In genomic region chr9:33721674-33722358, GRCh38 we compare ENCODE assay signal across 1 cellular context.
TF ChIP-seq lines count a peak whose summit lies in the region.

No MANE protein-coding gene starts in this region.

TF ChIP-seq in HepG2, 621 proteins besides CTCF, POLR2A, EP300 and RAD21 (continued from another document and continues in another):
- TF ChIP-seq KDM3A (CRISPR knock-in tag; IDR thresholded peaks at IDR 0.05; ENCODE audit: low read depth) (peak; percentile 92), GFI1 (CRISPR knock-in tag; IDR thresholded peaks at IDR 0.05; ENCODE audit: borderline replicate concordance) (no peak), TEF (CRISPR knock-in tag; IDR thresholded peaks at IDR 0.05) (no peak), ZNF687 (CRISPR knock-in tag; IDR thresholded peaks at IDR 0.05) (peak; percentile 81), CCDC6 (CRISPR knock-in tag; IDR thresholded peaks at IDR 0.05) (peak; percentile 30; the same call in 1 of the 2 replicates), ZHX2 (IDR thresholded peaks at IDR 0.05; ENCODE audit: low read depth) (no peak; the same call in 1 of the 2 replicates), ZHX2 (CRISPR knock-in tag; IDR thresholded peaks at IDR 0.05; ENCODE audit: borderline replicate concordance) (0 out of 2 replicates have a peak, but pooled peaks have one; percentile 34), ZNF691 (CRISPR knock-in tag; IDR thresholded peaks at IDR 0.05; ENCODE audit: borderline replicate concordance, low read depth) (peak; percentile 80; the same call in 1 of the 2 replicates), SOX5 (CRISPR knock-in tag; IDR thresholded peaks at IDR 0.05; ENCODE audit: borderline replicate concordance) (peak; percentile 60), NONO (IDR thresholded peaks at IDR 0.05) (no peak), NONO (CRISPR knock-in tag; conservative IDR thresholded peaks at IDR 0.05) (peak; percentile 74; the same call in 1 of the 2 replicates), FOXK1 (CRISPR knock-in tag; IDR thresholded peaks at IDR 0.05; ENCODE audit: borderline replicate concordance, low read depth) (peak; percentile 32; the same call in 1 of the 2 replicates), SALL1 (CRISPR knock-in tag; IDR thresholded peaks at IDR 0.05) (peak; percentile 78), HMGXB4 (CRISPR knock-in tag; IDR thresholded peaks at IDR 0.05; ENCODE audit: borderline replicate concordance in 1 of 2, low read depth in 1 of 2) (peak; percentile 98), ZBTB25 (CRISPR knock-in tag; IDR thresholded peaks at IDR 0.05) (peak; percentile 61; the same call in 1 of the 2 replicates), ADNP (CRISPR knock-in tag; IDR thresholded peaks at IDR 0.05) (no peak), GABPB1 (CRISPR knock-in tag; IDR thresholded peaks at IDR 0.05) (peak; percentile 74), IKZF5 (CRISPR knock-in tag; IDR thresholded peaks at IDR 0.05) (peak; percentile 62; the same call in 1 of the 2 replicates), ZNF12 (CRISPR knock-in tag; IDR thresholded peaks at IDR 0.05) (peak; percentile 41; the same call in 1 of the 2 replicates), PPARG (CRISPR knock-in tag; conservative IDR thresholded peaks at IDR 0.05) (0 out of 2 replicates have a peak, but pooled peaks have one; percentile 29), MXD1 (CRISPR knock-in tag; IDR thresholded peaks at IDR 0.05) (peak; percentile 53; the same call in 1 of the 2 replicates), ZNF333 (CRISPR knock-in tag; IDR thresholded peaks at IDR 0.05; ENCODE audit: borderline replicate concordance) (no peak), HNF4G (IDR thresholded peaks at IDR 0.05; ENCODE audit: borderline replicate concordance, low read depth, low read length) (no peak), HNF4G (CRISPR knock-in tag; IDR thresholded peaks at IDR 0.05; ENCODE audit: borderline replicate concordance, low read depth) (no peak), CSRNP1 (CRISPR knock-in tag; IDR thresholded peaks at IDR 0.05) (0 out of 2 replicates have a peak, but pooled peaks have one; percentile 53), IRX3 (CRISPR knock-in tag; IDR thresholded peaks at IDR 0.05; ENCODE audit: borderline replicate concordance, low read depth) (0 out of 2 replicates have a peak, but pooled peaks have one; percentile 41), DR1 (CRISPR knock-in tag; IDR thresholded peaks at IDR 0.05) (peak; percentile 54; the same call in 1 of the 2 replicates), KMT2A (CRISPR knock-in tag; IDR thresholded peaks at IDR 0.05) (peak; percentile 41; the same call in 1 of the 2 replicates), ZNF703 (CRISPR knock-in tag; IDR thresholded peaks at IDR 0.05; ENCODE audit: borderline replicate concordance) (no peak), KLF12 (CRISPR knock-in tag; IDR thresholded peaks at IDR 0.05; ENCODE audit: borderline replicate concordance) (peak; percentile 62; the same call in 1 of the 2 replicates), SNRNP70 (IDR thresholded peaks at IDR 0.05; ENCODE audit: low read depth, low read length) (no peak), ZNF354B (CRISPR knock-in tag; IDR thresholded peaks at IDR 0.05) (0 out of 2 replicates have a peak, but pooled peaks have one; percentile 37), HOXA3 (CRISPR knock-in tag; IDR thresholded peaks at IDR 0.05) (peak; percentile 79), PREB (CRISPR knock-in tag; IDR thresholded peaks at IDR 0.05) (no peak), RFX1 (IDR thresholded peaks at IDR 0.05) (no peak), BATF2 (CRISPR knock-in tag; IDR thresholded peaks at IDR 0.05) (no peak), MLLT10 (CRISPR knock-in tag; IDR thresholded peaks at IDR 0.05) (no peak), ZNF605 (CRISPR knock-in tag; IDR thresholded peaks at IDR 0.05) (peak; percentile 83), ZNF263 (CRISPR knock-in tag; IDR thresholded peaks at IDR 0.05) (peak; percentile 45; the same call in 1 of the 2 replicates), RXRB (CRISPR knock-in tag; IDR thresholded peaks at IDR 0.05; ENCODE audit: borderline replicate concordance) (peak; percentile 53; the same call in 1 of the 2 replicates), HDAC2 (CRISPR knock-in tag; IDR thresholded peaks at IDR 0.05) (peak; percentile 59; the same call in 1 of the 2 replicates)
